ENCODE assay signal across 10 cellular contexts in the genomic region with DNA sequence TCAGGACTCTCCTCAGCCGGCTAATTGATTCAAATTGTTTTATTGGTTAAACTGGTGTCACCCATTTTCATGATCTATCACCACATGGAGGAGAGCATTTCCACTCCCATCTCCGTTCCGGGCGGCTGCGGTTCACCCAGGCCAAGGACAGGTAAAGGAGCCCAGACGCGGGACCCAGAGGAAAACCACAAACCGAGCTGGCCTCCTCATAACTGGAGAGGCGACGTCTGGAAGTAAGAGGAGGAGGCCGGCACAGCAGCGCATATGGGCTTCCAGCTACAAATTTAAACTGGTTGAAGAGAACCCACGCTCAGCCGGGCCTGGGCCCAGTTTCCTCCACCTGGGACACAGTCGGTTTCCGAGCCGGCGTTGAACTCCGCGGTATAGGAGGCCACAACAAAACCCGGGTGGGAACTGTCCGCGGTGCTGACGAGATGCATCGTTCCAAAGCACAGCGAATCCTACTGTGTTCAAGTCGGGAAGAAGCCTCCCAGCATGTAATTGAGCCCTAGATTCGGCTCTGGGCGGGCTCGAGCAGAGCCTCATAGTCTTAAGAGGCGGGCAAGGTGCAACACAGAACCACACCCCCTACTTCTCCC. TPM values are rescaled to one million over a fixed set of nuclear protein-coding genes. Genes with fewer than 3 reads are reported as not detected.
DNase-seq lines count a peak whose midpoint lies in the region; ATAC-seq, FAIRE-seq and TF ChIP-seq lines count a peak whose summit lies in the region.
"Had no signal": no experiment of that assay in that cellular context is flagged by ENCODE, and none has a peak within 500 bp of the region (broad histone marks: within the 10 kb centered on the region; RNA-seq: fewer than 3 reads in every experiment).

No MANE protein-coding gene starts in this region.

- no peaks in the 10 kb centered on the region for H3K9me3 ChIP-seq in right cardiac atrium (ENCODE audit: control insufficient read depth, low read length)
- no peaks in the 10 kb centered on the region for H3K9me3 ChIP-seq in thyroid gland
- H3K9me3 ChIP-seq in stomach, result peaks cover 0 to 14% (median 5%) of the 10 kb centered on the region in 4 donors

- no peak overlapping the region for H3K4me3 ChIP-seq in right cardiac atrium (ENCODE audit: low read length)
- no peak overlapping the region for H3K4me3 ChIP-seq in thyroid gland (replicated peaks in 1 of 3)
- H3K4me3 ChIP-seq in stomach, result no peak overlapping the region

- DNase-seq in activated naive CD8-positive, alpha-beta T cell treated with anti-CD3 and anti-CD28 coated beads, Interleukin-2, amount 10 ng/mL, durations not matched to agents 7 days and 5 days, result peak; percentile 63
- DNase-seq in activated naive CD8-positive, alpha-beta T cell treated with anti-CD3 and anti-CD28 coated beads for 36 hours, result no peak
- DNase-seq in activated CD4-positive, alpha-beta T cell treated with anti-CD3 and anti-CD28 coated beads, Interleukin-2, amount 50 U/mL, for 48 hours, result peak; percentile 39 to 52
- DNase-seq in right cardiac atrium (peak; percentile 35 to 75 (median 71)), thyroid gland (peak; percentile 50 to 71), stomach (no peak), frontal cortex (ENCODE audit: low spot score in 2 of 2) (no peak), KG1 (lab: John Stamatoyannopoulos, UW) (no peak)
- DNase-seq: NCI-H146 had no signal

- no peaks in the 10 kb centered on the region for H3K36me3 Mint-ChIP-seq in activated naive CD8-positive, alpha-beta T cell treated with anti-CD3 and anti-CD28 coated beads, Interleukin-2, amount 10 ng/mL, durations not matched to agents 7 days and 5 days
- peaks cover 2% of the 10 kb centered on the region for H3K36me3 Mint-ChIP-seq in activated naive CD8-positive, alpha-beta T cell treated with anti-CD3 and anti-CD28 coated beads for 36 hours
- H3K36me3 Mint-ChIP-seq: CD4-positive, CD25-positive, alpha-beta regulatory T cell had no signal

- peaks cover 6% of the 10 kb centered on the region for H3K9me3 Mint-ChIP-seq in activated naive CD8-positive, alpha-beta T cell treated with anti-CD3 and anti-CD28 coated beads, Interleukin-2, amount 10 ng/mL, durations not matched to agents 7 days and 5 days
- H3K9me3 Mint-ChIP-seq in activated naive CD8-positive, alpha-beta T cell treated with anti-CD3 and anti-CD28 coated beads for 36 hours, result peaks cover 4% of the 10 kb centered on the region

- no peak for FAIRE-seq in frontal cortex (lab: Jason Lieb, UNC)

- WGBS in right cardiac atrium, result 2% methylated on average over 31 of the region's 31 CpGs
- WGBS in thyroid gland, 2 donors, result 4 to 6% methylated on average over 27 to 31 of the region's 31 CpGs
- 1 to 9% (median 5%) methylated on average over 25 to 31 of the region's 31 CpGs for WGBS in stomach, 5 donors

- TF ChIP-seq POLR2A in thyroid gland (IDR thresholded peaks at IDR 0.05) (no peak), stomach (IDR thresholded peaks at IDR 0.05) (no peak)

- H3K27me3 Mint-ChIP-seq in activated naive CD8-positive, alpha-beta T cell treated with anti-CD3 and anti-CD28 coated beads, Interleukin-2, amount 10 ng/mL, durations not matched to agents 7 days and 5 days, result peaks cover 81% of the 10 kb centered on the region
- peaks cover 91% of the 10 kb centered on the region for H3K27me3 Mint-ChIP-seq in activated naive CD8-positive, alpha-beta T cell treated with anti-CD3 and anti-CD28 coated beads for 36 hours

- intact Hi-C loops in right cardiac atrium (cut with DNase I) (no loop called here), thyroid gland (cut with DNase I) (no loop called here), stomach (cut with DNase I; ENCODE audit: low total_unique reads) (no loop called here)

- POLR2A ChIA-PET in activated naive CD8-positive, alpha-beta T cell treated with anti-CD3 and anti-CD28 coated beads, Interleukin-2, amount 10 ng/mL, durations not matched to agents 7 days and 5 days (lab: Charles Lee), result no interaction called here

- H3K27ac ChIP-seq in right cardiac atrium (ENCODE audit: low read length) (no peak overlapping the region), thyroid gland (no peak overlapping the region), stomach (no peak overlapping the region)

- H3K4me1 ChIP-seq in right cardiac atrium (ENCODE audit: control insufficient read depth, insufficient read depth, low read length) (no peaks in the 10 kb centered on the region), thyroid gland (peaks cover 0 to 5% of the 10 kb centered on the region in 2 donors), stomach (peaks cover 0 to 15% (median 5%) of the 10 kb centered on the region in 4 donors)

- H3K27ac Mint-ChIP-seq in activated naive CD8-positive, alpha-beta T cell treated with anti-CD3 and anti-CD28 coated beads, Interleukin-2, amount 10 ng/mL, durations not matched to agents 7 days and 5 days, result peak overlapping the region; percentile 11
- H3K27ac Mint-ChIP-seq in activated naive CD8-positive, alpha-beta T cell treated with anti-CD3 and anti-CD28 coated beads for 36 hours, result no peak overlapping the region

- TF ChIP-seq CTCF in thyroid gland (IDR thresholded peaks at IDR 0.05) (no peak), stomach (IDR thresholded peaks at IDR 0.05) (no peak)

- H3K36me3 ChIP-seq in thyroid gland (no peaks in the 10 kb centered on the region), stomach (no peaks in the 10 kb centered on the region)

- H3K4me3 Mint-ChIP-seq in activated naive CD8-positive, alpha-beta T cell treated with anti-CD3 and anti-CD28 coated beads, Interleukin-2, amount 10 ng/mL, durations not matched to agents 7 days and 5 days, result no peak overlapping the region
- no peak overlapping the region for H3K4me3 Mint-ChIP-seq in activated naive CD8-positive, alpha-beta T cell treated with anti-CD3 and anti-CD28 coated beads for 36 hours

- peak; percentile 52 for ATAC-seq in activated naive CD8-positive, alpha-beta T cell treated with anti-CD3 and anti-CD28 coated beads, Interleukin-2, amount 10 ng/mL, durations not matched to agents 7 days and 5 days (ENCODE audit: low read depth)
- peak; percentile 52 to 55 for ATAC-seq in right cardiac atrium

- no peak for TF ChIP-seq EP300 in stomach (IDR thresholded peaks at IDR 0.05)

- peaks cover 1% of the 10 kb centered on the region for H3K4me1 Mint-ChIP-seq in activated naive CD8-positive, alpha-beta T cell treated with anti-CD3 and anti-CD28 coated beads, Interleukin-2, amount 10 ng/mL, durations not matched to agents 7 days and 5 days
- H3K4me1 Mint-ChIP-seq in activated naive CD8-positive, alpha-beta T cell treated with anti-CD3 and anti-CD28 coated beads for 36 hours, result peaks cover 12% of the 10 kb centered on the region

- H3K27me3 ChIP-seq in right cardiac atrium (ENCODE audit: control insufficient read depth, insufficient read depth), result peaks cover 8% of the 10 kb centered on the region
- H3K27me3 ChIP-seq in thyroid gland, result peaks cover 33% of the 10 kb centered on the region
- H3K27me3 ChIP-seq in stomach, result peaks cover 17 to 98% (median 74%) of the 10 kb centered on the region in 3 donors

RNA-seq across cellular contexts. Expression of a gene that starts 3.0 kb away (rescaled TPM):
- not detected for total RNA-seq in activated naive CD8-positive, alpha-beta T cell treated with anti-CD3 and anti-CD28 coated beads, Interleukin-2, amount 10 ng/mL, durations not matched to agents 7 days and 5 days
- total RNA-seq in activated naive CD8-positive, alpha-beta T cell treated with anti-CD3 and anti-CD28 coated beads for 36 hours, result not detected
- total RNA-seq in right cardiac atrium (not detected), thyroid gland (not detected), stomach (not detected), frontal cortex (not detected)
- polyA plus RNA-seq in right cardiac atrium (not detected), stomach (not detected)
- total RNA-seq: CD4-positive, CD25-positive, alpha-beta regulatory T cell had no signal
- polyA plus RNA-seq: CD4-positive, CD25-positive, alpha-beta regulatory T cell had no signal

Comparison
In these comparisons a context has a peak if more than half of its experiments do, and no peak if none do; other contexts are left out.
1. DNase-seq: peak in activated naive CD8-positive, alpha-beta T cell treated with anti-CD3 and anti-CD28 coated beads, Interleukin-2, amount 10 ng/mL, durations not matched to agents 7 days and 5 days (single experiment), activated CD4-positive, alpha-beta T cell treated with anti-CD3 and anti-CD28 coated beads, Interleukin-2, amount 50 U/mL, for 48 hours (2 of 2), right cardiac atrium (3 of 3) and thyroid gland (2 of 2); none in activated naive CD8-positive, alpha-beta T cell treated with anti-CD3 and anti-CD28 coated beads for 36 hours (single experiment), stomach (single experiment), frontal cortex (0 of 2) and KG1 (single experiment).